ENCODE assay signal across 1 cellular context in the genomic region with DNA sequence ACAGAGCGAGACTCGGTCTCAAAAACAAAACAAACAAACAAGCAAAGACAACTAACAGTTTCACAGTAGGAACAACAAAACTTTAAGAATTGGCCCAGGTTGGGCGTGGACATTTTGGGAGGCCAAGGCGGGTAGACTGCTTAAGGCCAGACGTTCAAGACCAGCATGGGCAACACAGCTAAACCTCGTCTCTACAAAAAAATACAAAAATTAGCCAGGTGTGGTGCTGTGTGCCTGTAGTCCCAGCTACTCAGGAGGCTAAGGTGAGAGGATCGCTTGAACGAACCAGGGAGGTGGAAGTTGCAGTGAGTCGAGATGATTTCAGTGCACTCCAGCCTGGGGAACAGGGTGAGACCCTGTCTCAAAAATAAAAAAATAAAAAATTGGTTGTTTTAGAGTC.
TF ChIP-seq lines count a peak whose summit lies in the region.

No MANE protein-coding gene starts in this region.

TF ChIP-seq in IMR-90, 13 proteins besides CTCF, POLR2A, EP300 and RAD21:
- TF ChIP-seq, protein P1, sequence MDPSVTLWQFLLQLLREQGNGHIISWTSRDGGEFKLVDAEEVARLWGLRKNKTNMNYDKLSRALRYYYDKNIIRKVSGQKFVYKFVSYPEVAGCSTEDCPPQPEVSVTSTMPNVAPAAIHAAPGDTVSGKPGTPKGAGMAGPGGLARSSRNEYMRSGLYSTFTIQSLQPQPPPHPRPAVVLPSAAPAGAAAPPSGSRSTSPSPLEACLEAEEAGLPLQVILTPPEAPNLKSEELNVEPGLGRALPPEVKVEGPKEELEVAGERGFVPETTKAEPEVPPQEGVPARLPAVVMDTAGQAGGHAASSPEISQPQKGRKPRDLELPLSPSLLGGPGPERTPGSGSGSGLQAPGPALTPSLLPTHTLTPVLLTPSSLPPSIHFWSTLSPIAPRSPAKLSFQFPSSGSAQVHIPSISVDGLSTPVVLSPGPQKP (IDR thresholded peaks at IDR 0.05; ENCODE audit: borderline replicate concordance, low read depth, low read length) = no peak
- TF ChIP-seq SMC3 (IDR thresholded peaks at IDR 0.05; ENCODE audit: low read depth, low read length) (no peak), RFX5 (IDR thresholded peaks at IDR 0.05; ENCODE audit: low read depth, low read length) (no peak), RCOR1 (IDR thresholded peaks at IDR 0.05; ENCODE audit: insufficient replicate concordance, low read length) (no peak), CEBPB (IDR thresholded peaks at IDR 0.05; ENCODE audit: low read depth, low read length) (no peak), NFE2L2 (IDR thresholded peaks at IDR 0.05; ENCODE audit: low read depth, low read length) (no peak), BHLHE40 (IDR thresholded peaks at IDR 0.05; ENCODE audit: low read depth, low read length) (no peak)
- TF ChIP-seq, protein P2, sequence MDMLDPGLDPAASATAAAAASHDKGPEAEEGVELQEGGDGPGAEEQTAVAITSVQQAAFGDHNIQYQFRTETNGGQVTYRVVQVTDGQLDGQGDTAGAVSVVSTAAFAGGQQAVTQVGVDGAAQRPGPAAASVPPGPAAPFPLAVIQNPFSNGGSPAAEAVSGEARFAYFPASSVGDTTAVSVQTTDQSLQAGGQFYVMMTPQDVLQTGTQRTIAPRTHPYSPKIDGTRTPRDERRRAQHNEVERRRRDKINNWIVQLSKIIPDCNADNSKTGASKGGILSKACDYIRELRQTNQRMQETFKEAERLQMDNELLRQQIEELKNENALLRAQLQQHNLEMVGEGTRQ (IDR thresholded peaks at IDR 0.05; ENCODE audit: low read depth, low read length) = no peak
